In genomic region chr14:87640553-87640952, GRCh38 we compare ENCODE assay signal across 1 cellular context.
TF ChIP-seq lines count a peak whose summit lies in the region.

No MANE protein-coding gene starts in this region.

TF ChIP-seq in HepG2, 621 proteins besides CTCF, POLR2A, EP300 and RAD21 (continued from another document and continues in another):
- TF ChIP-seq, protein P1, sequence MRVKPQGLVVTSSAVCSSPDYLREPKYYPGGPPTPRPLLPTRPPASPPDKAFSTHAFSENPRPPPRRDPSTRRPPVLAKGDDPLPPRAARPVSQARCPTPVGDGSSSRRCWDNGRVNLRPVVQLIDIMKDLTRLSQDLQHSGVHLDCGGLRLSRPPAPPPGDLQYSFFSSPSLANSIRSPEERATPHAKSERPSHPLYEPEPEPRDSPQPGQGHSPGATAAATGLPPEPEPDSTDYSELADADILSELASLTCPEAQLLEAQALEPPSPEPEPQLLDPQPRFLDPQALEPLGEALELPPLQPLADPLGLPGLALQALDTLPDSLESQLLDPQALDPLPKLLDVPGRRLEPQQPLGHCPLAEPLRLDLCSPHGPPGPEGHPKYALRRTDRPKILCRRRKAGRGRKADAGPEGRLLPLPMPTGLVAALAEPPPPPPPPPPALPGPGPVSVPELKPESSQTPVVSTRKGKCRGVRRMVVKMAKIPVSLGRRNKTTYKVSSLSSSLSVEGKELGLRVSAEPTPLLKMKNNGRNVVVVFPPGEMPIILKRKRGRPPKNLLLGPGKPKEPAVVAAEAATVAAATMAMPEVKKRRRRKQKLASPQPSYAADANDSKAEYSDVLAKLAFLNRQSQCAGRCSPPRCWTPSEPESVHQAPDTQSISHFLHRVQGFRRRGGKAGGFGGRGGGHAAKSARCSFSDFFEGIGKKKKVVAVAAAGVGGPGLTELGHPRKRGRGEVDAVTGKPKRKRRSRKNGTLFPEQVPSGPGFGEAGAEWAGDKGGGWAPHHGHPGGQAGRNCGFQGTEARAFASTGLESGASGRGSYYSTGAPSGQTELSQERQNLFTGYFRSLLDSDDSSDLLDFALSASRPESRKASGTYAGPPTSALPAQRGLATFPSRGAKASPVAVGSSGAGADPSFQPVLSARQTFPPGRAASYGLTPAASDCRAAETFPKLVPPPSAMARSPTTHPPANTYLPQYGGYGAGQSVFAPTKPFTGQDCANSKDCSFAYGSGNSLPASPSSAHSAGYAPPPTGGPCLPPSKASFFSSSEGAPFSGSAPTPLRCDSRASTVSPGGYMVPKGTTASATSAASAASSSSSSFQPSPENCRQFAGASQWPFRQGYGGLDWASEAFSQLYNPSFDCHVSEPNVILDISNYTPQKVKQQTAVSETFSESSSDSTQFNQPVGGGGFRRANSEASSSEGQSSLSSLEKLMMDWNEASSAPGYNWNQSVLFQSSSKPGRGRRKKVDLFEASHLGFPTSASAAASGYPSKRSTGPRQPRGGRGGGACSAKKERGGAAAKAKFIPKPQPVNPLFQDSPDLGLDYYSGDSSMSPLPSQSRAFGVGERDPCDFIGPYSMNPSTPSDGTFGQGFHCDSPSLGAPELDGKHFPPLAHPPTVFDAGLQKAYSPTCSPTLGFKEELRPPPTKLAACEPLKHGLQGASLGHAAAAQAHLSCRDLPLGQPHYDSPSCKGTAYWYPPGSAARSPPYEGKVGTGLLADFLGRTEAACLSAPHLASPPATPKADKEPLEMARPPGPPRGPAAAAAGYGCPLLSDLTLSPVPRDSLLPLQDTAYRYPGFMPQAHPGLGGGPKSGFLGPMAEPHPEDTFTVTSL (CRISPR knock-in tag; IDR thresholded peaks at IDR 0.05; ENCODE audit: borderline replicate concordance), result peak; percentile 82; the same call in 1 of the 2 replicates
- TF ChIP-seq, protein P2, sequence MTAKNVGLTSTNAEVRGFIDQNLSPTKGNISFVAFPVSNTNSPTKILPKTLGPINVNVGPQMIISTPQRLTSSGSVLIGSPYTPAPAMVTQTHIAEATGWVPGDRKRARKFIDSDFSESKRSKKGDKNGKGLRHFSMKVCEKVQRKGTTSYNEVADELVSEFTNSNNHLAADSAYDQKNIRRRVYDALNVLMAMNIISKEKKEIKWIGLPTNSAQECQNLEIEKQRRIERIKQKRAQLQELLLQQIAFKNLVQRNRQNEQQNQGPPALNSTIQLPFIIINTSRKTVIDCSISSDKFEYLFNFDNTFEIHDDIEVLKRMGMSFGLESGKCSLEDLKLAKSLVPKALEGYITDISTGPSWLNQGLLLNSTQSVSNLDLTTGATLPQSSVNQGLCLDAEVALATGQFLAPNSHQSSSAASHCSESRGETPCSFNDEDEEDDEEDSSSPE (CRISPR knock-in tag; IDR thresholded peaks at IDR 0.05), result no peak
- TF ChIP-seq NR2F6 (IDR thresholded peaks at IDR 0.05) (peak; percentile 32; the same call in 1 of the 2 replicates), NR2F6 (CRISPR knock-in tag; IDR thresholded peaks at IDR 0.05) (0 out of 2 replicates have a peak, but pooled peaks have one; percentile 24), SP2 (CRISPR knock-in tag; IDR thresholded peaks at IDR 0.05) (no peak), PITX1 (CRISPR knock-in tag; IDR thresholded peaks at IDR 0.05) (no peak), ZNF563 (CRISPR knock-in tag; IDR thresholded peaks at IDR 0.05) (no peak), KAT8 (CRISPR knock-in tag; IDR thresholded peaks at IDR 0.05) (peak; percentile 31; the same call in 1 of the 2 replicates), TBP (CRISPR knock-in tag; IDR thresholded peaks at IDR 0.05) (no peak), GATAD2A (CRISPR knock-in tag; IDR thresholded peaks at IDR 0.05) (peak; percentile 71), ZC3H4 (CRISPR knock-in tag; IDR thresholded peaks at IDR 0.05; ENCODE audit: borderline replicate concordance) (no peak), ZNF781 (CRISPR knock-in tag; IDR thresholded peaks at IDR 0.05; ENCODE audit: borderline replicate concordance, not compliant biosample characterization) (no peak), ZFX (CRISPR knock-in tag; IDR thresholded peaks at IDR 0.05; ENCODE audit: low read depth) (peak; percentile 54), MEF2D (CRISPR knock-in tag; IDR thresholded peaks at IDR 0.05) (0 out of 2 replicates have a peak, but pooled peaks have one; percentile 28), STAT5B (CRISPR knock-in tag; IDR thresholded peaks at IDR 0.05) (no peak), ZNF746 (CRISPR knock-in tag; IDR thresholded peaks at IDR 0.05) (no peak), BCL6 (CRISPR knock-in tag; IDR thresholded peaks at IDR 0.05) (peak; percentile 57; the same call in 1 of the 2 replicates), FOXO1 (CRISPR knock-in tag; IDR thresholded peaks at IDR 0.05) (peak; percentile 66), ELF4 (CRISPR knock-in tag; IDR thresholded peaks at IDR 0.05; ENCODE audit: borderline replicate concordance) (no peak), NR2C2 (CRISPR knock-in tag; IDR thresholded peaks at IDR 0.05; ENCODE audit: borderline replicate concordance) (peak; percentile 36; the same call in 1 of the 2 replicates), PAF1 (CRISPR knock-in tag; IDR thresholded peaks at IDR 0.05) (no peak), ZNF331 (CRISPR knock-in tag; IDR thresholded peaks at IDR 0.05) (peak; percentile 55; the same call in 1 of the 2 replicates), MIXL1 (CRISPR knock-in tag; IDR thresholded peaks at IDR 0.05) (0 out of 2 replicates have a peak, but pooled peaks have one; percentile 36), MED8 (CRISPR knock-in tag; IDR thresholded peaks at IDR 0.05; ENCODE audit: insufficient replicate concordance) (no peak), ARNT (IDR thresholded peaks at IDR 0.05) (no peak), ZFP1 (CRISPR knock-in tag; IDR thresholded peaks at IDR 0.05) (peak; percentile 30; the same call in 1 of the 2 replicates), FOXJ3 (CRISPR knock-in tag; IDR thresholded peaks at IDR 0.05; ENCODE audit: borderline replicate concordance) (peak; percentile 69; the same call in 1 of the 2 replicates), CAMTA2 (CRISPR knock-in tag; IDR thresholded peaks at IDR 0.05; ENCODE audit: borderline replicate concordance) (no peak), ZNF382 (CRISPR knock-in tag; IDR thresholded peaks at IDR 0.05; ENCODE audit: borderline replicate concordance) (no peak), EHMT2 (IDR thresholded peaks at IDR 0.05; ENCODE audit: borderline replicate concordance, low read depth, low read length) (peak; percentile 54; the same call in 1 of the 2 replicates), ZNF431 (CRISPR knock-in tag; IDR thresholded peaks at IDR 0.05; ENCODE audit: borderline replicate concordance, low read depth) (no peak), HNF4G (IDR thresholded peaks at IDR 0.05; ENCODE audit: borderline replicate concordance, low read depth, low read length) (peak; percentile 86), HNF4G (CRISPR knock-in tag; IDR thresholded peaks at IDR 0.05; ENCODE audit: borderline replicate concordance, low read depth) (peak; percentile 35; the same call in 1 of the 2 replicates), RXRA (CRISPR knock-in tag; IDR thresholded peaks at IDR 0.05) (no peak), FLYWCH1 (CRISPR knock-in tag; IDR thresholded peaks at IDR 0.05) (no peak), ZNF605 (CRISPR knock-in tag; IDR thresholded peaks at IDR 0.05) (no peak), LCORL (IDR thresholded peaks at IDR 0.05) (no peak), LCORL (CRISPR knock-in tag; IDR thresholded peaks at IDR 0.05) (peak; percentile 32; the same call in 1 of the 2 replicates), MED1 (CRISPR knock-in tag; IDR thresholded peaks at IDR 0.05) (peak; percentile 42; the same call in 1 of the 2 replicates), PPARG (CRISPR knock-in tag; conservative IDR thresholded peaks at IDR 0.05) (peak; percentile 53; the same call in 1 of the 2 replicates), IRF2 (CRISPR knock-in tag; IDR thresholded peaks at IDR 0.05) (0 out of 2 replicates have a peak, but pooled peaks have one; percentile 20), HMG20A (CRISPR knock-in tag; IDR thresholded peaks at IDR 0.05; ENCODE audit: borderline replicate concordance) (peak; percentile 47; the same call in 1 of the 2 replicates), MBD4 (IDR thresholded peaks at IDR 0.05; ENCODE audit: borderline replicate concordance, low read length) (no peak), MIER3 (CRISPR knock-in tag; IDR thresholded peaks at IDR 0.05; ENCODE audit: borderline replicate concordance) (peak; percentile 25; the same call in 1 of the 2 replicates), ZNF644 (CRISPR knock-in tag; IDR thresholded peaks at IDR 0.05; ENCODE audit: low read depth) (peak; percentile 95), CEBPB (IDR thresholded peaks at IDR 0.05; ENCODE audit: borderline replicate concordance, low read depth, low read length) (peak; percentile 91), ZBTB20 (CRISPR knock-in tag; IDR thresholded peaks at IDR 0.05; ENCODE audit: borderline replicate concordance, low read depth) (no peak), FOXA1 (IDR thresholded peaks at IDR 0.05) (no peak), FOXA1 (CRISPR knock-in tag; IDR thresholded peaks at IDR 0.05) (peak; percentile 61), ZNF788 (CRISPR knock-in tag; IDR thresholded peaks at IDR 0.05; ENCODE audit: borderline replicate concordance) (0 out of 2 replicates have a peak, but pooled peaks have one; percentile 25)
- TF ChIP-seq, protein P3, sequence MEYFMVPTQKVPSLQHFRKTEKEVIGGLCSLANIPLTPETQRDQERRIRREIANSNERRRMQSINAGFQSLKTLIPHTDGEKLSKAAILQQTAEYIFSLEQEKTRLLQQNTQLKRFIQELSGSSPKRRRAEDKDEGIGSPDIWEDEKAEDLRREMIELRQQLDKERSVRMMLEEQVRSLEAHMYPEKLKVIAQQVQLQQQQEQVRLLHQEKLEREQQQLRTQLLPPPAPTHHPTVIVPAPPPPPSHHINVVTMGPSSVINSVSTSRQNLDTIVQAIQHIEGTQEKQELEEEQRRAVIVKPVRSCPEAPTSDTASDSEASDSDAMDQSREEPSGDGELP (IDR thresholded peaks at IDR 0.05; ENCODE audit: borderline replicate concordance, low read depth), result peak; percentile 22; the same call in 1 of the 2 replicates
- TF ChIP-seq, protein P4, sequence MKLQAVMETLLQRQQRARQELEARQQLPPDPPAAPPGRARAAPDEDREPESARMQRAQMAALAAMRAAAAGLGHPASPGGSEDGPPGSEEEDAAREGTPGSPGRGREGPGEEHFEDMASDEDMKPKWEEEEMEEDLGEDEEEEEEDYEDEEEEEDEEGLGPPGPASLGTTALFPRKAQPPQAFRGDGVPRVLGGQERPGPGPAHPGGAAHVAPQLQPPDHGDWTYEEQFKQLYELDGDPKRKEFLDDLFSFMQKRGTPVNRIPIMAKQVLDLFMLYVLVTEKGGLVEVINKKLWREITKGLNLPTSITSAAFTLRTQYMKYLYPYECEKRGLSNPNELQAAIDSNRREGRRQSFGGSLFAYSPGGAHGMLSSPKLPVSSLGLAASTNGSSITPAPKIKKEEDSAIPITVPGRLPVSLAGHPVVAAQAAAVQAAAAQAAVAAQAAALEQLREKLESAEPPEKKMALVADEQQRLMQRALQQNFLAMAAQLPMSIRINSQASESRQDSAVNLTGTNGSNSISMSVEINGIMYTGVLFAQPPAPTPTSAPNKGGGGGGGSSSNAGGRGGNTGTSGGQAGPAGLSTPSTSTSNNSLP (IDR thresholded peaks at IDR 0.05; ENCODE audit: low read depth, low read length), result peak; percentile 70; the same call in 1 of the 2 replicates
- TF ChIP-seq, protein P5, sequence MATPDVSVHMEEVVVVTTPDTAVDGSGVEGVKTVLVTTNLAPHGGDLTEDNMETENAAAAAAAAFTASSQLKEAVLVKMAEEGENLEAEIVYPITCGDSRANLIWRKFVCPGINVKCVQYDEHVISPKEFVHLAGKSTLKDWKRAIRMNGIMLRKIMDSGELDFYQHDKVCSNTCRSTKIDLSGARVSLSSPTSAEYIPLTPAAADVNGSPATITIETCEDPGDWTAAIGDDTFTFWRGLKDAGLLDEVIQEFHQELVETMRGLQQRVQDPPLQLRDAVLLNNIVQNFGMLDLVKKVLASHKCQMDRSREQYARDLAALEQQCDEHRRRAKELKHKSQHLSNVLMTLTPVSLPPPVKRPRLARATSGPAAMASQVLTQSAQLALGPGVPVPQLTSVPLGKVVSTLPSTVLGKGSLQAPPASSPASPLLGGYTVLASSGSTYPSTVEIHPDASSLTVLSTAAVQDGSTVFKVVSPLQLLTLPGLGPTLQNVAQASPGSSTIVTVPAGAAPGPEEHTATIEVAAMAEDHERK (CRISPR knock-in tag; IDR thresholded peaks at IDR 0.05; ENCODE audit: low read depth), result no peak
- TF ChIP-seq, protein P6, sequence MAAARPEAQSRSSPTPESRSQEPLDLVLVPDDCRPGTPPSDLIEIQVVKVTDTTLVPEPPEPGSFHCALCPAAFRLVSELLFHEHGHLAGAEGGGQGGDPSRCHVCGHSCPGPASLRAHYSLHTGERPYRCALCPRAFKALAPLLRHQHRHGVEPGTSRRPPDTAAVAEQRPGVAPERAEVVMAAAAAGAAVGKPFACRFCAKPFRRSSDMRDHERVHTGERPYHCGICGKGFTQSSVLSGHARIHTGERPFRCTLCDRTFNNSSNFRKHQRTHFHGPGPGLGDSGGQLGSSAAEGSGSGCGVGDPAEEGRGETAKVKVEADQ (CRISPR knock-in tag; IDR thresholded peaks at IDR 0.05; ENCODE audit: borderline replicate concordance), result no peak
- TF ChIP-seq, protein P7, sequence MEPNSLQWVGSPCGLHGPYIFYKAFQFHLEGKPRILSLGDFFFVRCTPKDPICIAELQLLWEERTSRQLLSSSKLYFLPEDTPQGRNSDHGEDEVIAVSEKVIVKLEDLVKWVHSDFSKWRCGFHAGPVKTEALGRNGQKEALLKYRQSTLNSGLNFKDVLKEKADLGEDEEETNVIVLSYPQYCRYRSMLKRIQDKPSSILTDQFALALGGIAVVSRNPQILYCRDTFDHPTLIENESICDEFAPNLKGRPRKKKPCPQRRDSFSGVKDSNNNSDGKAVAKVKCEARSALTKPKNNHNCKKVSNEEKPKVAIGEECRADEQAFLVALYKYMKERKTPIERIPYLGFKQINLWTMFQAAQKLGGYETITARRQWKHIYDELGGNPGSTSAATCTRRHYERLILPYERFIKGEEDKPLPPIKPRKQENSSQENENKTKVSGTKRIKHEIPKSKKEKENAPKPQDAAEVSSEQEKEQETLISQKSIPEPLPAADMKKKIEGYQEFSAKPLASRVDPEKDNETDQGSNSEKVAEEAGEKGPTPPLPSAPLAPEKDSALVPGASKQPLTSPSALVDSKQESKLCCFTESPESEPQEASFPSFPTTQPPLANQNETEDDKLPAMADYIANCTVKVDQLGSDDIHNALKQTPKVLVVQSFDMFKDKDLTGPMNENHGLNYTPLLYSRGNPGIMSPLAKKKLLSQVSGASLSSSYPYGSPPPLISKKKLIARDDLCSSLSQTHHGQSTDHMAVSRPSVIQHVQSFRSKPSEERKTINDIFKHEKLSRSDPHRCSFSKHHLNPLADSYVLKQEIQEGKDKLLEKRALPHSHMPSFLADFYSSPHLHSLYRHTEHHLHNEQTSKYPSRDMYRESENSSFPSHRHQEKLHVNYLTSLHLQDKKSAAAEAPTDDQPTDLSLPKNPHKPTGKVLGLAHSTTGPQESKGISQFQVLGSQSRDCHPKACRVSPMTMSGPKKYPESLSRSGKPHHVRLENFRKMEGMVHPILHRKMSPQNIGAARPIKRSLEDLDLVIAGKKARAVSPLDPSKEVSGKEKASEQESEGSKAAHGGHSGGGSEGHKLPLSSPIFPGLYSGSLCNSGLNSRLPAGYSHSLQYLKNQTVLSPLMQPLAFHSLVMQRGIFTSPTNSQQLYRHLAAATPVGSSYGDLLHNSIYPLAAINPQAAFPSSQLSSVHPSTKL (CRISPR knock-in tag; IDR thresholded peaks at IDR 0.05), result peak; percentile 86
- TF ChIP-seq, protein P8, sequence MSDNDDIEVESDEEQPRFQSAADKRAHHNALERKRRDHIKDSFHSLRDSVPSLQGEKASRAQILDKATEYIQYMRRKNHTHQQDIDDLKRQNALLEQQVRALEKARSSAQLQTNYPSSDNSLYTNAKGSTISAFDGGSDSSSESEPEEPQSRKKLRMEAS (IDR thresholded peaks at IDR 0.05), result 0 out of 2 replicates have a peak, but pooled peaks have one; percentile 9
